1 cellular context compared by ENCODE assay signal in the genomic region with DNA sequence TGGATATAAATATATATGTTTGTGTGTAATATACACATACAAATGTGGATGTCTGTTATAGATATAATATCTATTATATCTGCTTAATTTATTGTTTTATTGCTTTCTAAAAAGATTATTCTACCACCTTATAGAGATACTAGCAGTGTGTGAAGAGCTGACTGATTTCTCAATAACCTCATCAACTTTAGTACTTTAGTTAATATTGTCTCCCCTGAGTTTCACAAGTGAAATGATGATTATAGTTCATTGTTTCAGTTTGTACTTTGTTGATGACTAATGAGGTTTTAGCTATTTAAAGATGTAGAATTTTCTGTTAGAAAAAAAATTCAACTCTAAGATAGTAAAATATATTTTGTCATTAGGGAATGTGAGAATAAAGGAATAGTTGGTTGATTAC.
TF ChIP-seq lines count a peak whose summit lies in the region.

No MANE protein-coding gene starts in this region.

TF ChIP-seq in WTC11, 78 proteins besides CTCF, POLR2A, EP300 and RAD21 (continued from another document):
- TF ChIP-seq, protein P1, sequence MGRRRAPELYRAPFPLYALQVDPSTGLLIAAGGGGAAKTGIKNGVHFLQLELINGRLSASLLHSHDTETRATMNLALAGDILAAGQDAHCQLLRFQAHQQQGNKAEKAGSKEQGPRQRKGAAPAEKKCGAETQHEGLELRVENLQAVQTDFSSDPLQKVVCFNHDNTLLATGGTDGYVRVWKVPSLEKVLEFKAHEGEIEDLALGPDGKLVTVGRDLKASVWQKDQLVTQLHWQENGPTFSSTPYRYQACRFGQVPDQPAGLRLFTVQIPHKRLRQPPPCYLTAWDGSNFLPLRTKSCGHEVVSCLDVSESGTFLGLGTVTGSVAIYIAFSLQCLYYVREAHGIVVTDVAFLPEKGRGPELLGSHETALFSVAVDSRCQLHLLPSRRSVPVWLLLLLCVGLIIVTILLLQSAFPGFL (CRISPR knock-in tag; IDR thresholded peaks at IDR 0.05; ENCODE audit: borderline replicate concordance), result no peak
- TF ChIP-seq NFATC4 (CRISPR knock-in tag; IDR thresholded peaks at IDR 0.05), result no peak
TF ChIP-seq in WTC11: peak in this region for 0.
